In the genomic region with DNA sequence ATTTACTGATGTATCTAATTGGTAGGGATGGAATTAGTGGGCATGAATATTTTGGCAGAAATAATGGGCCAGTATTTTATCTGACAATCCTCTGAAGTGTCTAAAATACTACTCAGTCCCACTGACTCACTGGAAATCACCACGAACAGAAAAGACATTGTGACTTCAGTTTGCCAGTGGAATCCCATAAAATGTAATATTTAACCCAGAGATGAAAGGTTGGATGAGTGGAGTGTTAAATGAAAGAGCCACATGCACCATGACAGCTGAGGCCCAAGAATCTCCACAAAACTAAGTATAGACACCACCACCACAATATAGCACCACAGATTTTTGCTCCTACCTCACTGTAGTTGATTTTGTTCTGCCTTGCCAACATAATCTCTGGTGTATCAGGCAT, we compare ENCODE assay signal across 22 cellular contexts.
DNase-seq lines count a peak whose midpoint lies in the region; ATAC-seq and TF ChIP-seq lines count a peak whose summit lies in the region.
"Had no signal": no experiment of that assay in that cellular context is flagged by ENCODE, and none has a peak within 500 bp of the region (broad histone marks: within the 10 kb centered on the region; RNA-seq: fewer than 3 reads in every experiment).

No MANE protein-coding gene starts in this region.

- no peak overlapping the region for H3K4ac ChIP-seq in mesenchymal stem cell (ENCODE audit: low read depth in 1 of 2, low read length in 2 of 2)

- no peaks in the 10 kb centered on the region for H3K79me2 ChIP-seq in SK-N-SH (ENCODE audit: insufficient read depth)

- H3K4me2 ChIP-seq in SK-N-SH (no peak overlapping the region), mesenchymal stem cell (ENCODE audit: low read length, poor library complexity, severe bottlenecking) (peak overlapping the region; percentile 19)
- H3K4me2 ChIP-seq: KMS-11, PC-9 had no signal

- no peak for TF ChIP-seq RAD21 in SK-N-SH (IDR thresholded peaks at IDR 0.05; ENCODE audit: low read length)

- WGBS in SK-N-SH (ENCODE audit: low lambda C conversion rate), result 15% methylated on average over 1 of the region's 1 CpG
- no CpG with 5 or more reads among the region's 1 CpG for WGBS in mesenchymal stem cell

- no peak for DNase-seq in SK-N-SH
- DNase-seq in foreskin melanocyte, result peak; percentile 28
- DNase-seq in mesenchymal stem cell, result no peak
- DNase-seq in GM19238 (ENCODE audit: insufficient read length, low spot score), result no peak
- DNase-seq in brain microvascular endothelial cell, result no peak
- DNase-seq: BE2C; Calu3; CD4-positive, CD25-positive, alpha-beta regulatory T cell; DMS53; GOT3; NCI-H1048; NCI-H146; NCI-H2029 treated with DMSO at 0.1 percent for 48 hours; NCI-H2171; PC-9 had no signal

- H3K36me3 ChIP-seq in SK-N-SH (replicated peaks in 1 of 2; ENCODE audit: control insufficient read depth in 1 of 2, insufficient read depth in 2 of 2, low read length in 1 of 2), result no peaks in the 10 kb centered on the region
- no peaks in the 10 kb centered on the region for H3K36me3 ChIP-seq in mesenchymal stem cell (ENCODE audit: control insufficient read depth in 1 of 2, insufficient read depth in 2 of 2, low read depth in 1 of 2, low read length in 2 of 2)
- H3K36me3 ChIP-seq in brain microvascular endothelial cell (replicated peaks), result no peaks in the 10 kb centered on the region
- H3K36me3 ChIP-seq: BE2C, SJSA1 had no signal

- no peak overlapping the region for H3K4me3 ChIP-seq in SK-N-SH (ENCODE audit: low read depth in 2 of 2, low read length in 1 of 2)
- H3K4me3 ChIP-seq in mesenchymal stem cell (ENCODE audit: insufficient read depth in 1 of 2, low read depth in 1 of 2, low read length in 2 of 2), result no peak overlapping the region
- H3K4me3 ChIP-seq in brain microvascular endothelial cell (ENCODE audit: low read depth, low read length), result no peak overlapping the region
- H3K4me3 ChIP-seq: PC-9, SJSA1 had no signal

- TF ChIP-seq CTCF in SK-N-SH (IDR thresholded peaks at IDR 0.05) (no peak), brain microvascular endothelial cell (IDR thresholded peaks at IDR 0.05; ENCODE audit: low read depth, low read length, missing control alignments) (no peak)

- H3K79me1 ChIP-seq in mesenchymal stem cell (replicated peaks; ENCODE audit: low read length, poor library complexity, severe bottlenecking), result no peaks in the 10 kb centered on the region

- in situ Hi-C loops in brain microvascular endothelial cell (cut with HindIII; ENCODE audit: low pct_ligation_motif_present, low sequenced_read_pairs), result no loop called here

- H3F3A ChIP-seq in SK-N-SH (replicated peaks; ENCODE audit: insufficient read depth), result no peaks in the 10 kb centered on the region

- CTCF ChIA-PET in SK-N-SH (lab: Yijun Ruan, JAX), result no interaction called here

- POLR2A ChIA-PET in SK-N-SH (lab: Yijun Ruan, JAX), result no interaction called here

- no peak overlapping the region for H4K8ac ChIP-seq in mesenchymal stem cell (ENCODE audit: low read length)

- H2BK12ac ChIP-seq in mesenchymal stem cell (ENCODE audit: low read length in 2 of 2), result no peak overlapping the region

- H2BK5ac ChIP-seq in mesenchymal stem cell (ENCODE audit: low read depth, low read length, poor library complexity, severe bottlenecking), result no peak overlapping the region

- H3K9me2 ChIP-seq in SK-N-SH, result no peaks in the 10 kb centered on the region

- H3K27me3 ChIP-seq in SK-N-SH (ENCODE audit: insufficient read depth) (no peaks in the 10 kb centered on the region), mesenchymal stem cell (ENCODE audit: control insufficient read depth in 1 of 2, insufficient read depth in 1 of 2, low read length in 2 of 2) (no peaks in the 10 kb centered on the region), brain microvascular endothelial cell (replicated peaks) (no peaks in the 10 kb centered on the region)
- H3K27me3 ChIP-seq: BE2C, SJSA1 had no signal

- H2AFZ ChIP-seq in SK-N-SH (ENCODE audit: low read depth) (no peak overlapping the region), mesenchymal stem cell (ENCODE audit: low read depth, low read length) (no peak overlapping the region)
- H2AFZ ChIP-seq: PC-9 had no signal

- H2BK120ac ChIP-seq in mesenchymal stem cell (ENCODE audit: low read depth, low read length), result no peak overlapping the region

- H3K9ac ChIP-seq in SK-N-SH (no peak overlapping the region), mesenchymal stem cell (ENCODE audit: low read length) (no peak overlapping the region)
- H3K9ac ChIP-seq: KMS-11 had no signal

- H3K4me1 ChIP-seq in SK-N-SH (ENCODE audit: control insufficient read depth in 1 of 2, insufficient read depth in 2 of 2, low read depth in 1 of 2, low read length in 1 of 2) (no peaks in the 10 kb centered on the region), mesenchymal stem cell (ENCODE audit: control insufficient read depth, insufficient read depth, low read depth, low read length) (peaks cover 2% of the 10 kb centered on the region)
- H3K4me1 ChIP-seq: BE2C, SJSA1 had no signal

- H4K91ac ChIP-seq in mesenchymal stem cell (ENCODE audit: low read length), result no peak overlapping the region

- no peak overlapping the region for H3K23ac ChIP-seq in mesenchymal stem cell (ENCODE audit: low read length in 2 of 2)

- no peak overlapping the region for H2BK15ac ChIP-seq in mesenchymal stem cell (ENCODE audit: low read depth, poor library complexity, severe bottlenecking)

- no peak overlapping the region for H3K18ac ChIP-seq in mesenchymal stem cell (ENCODE audit: low read depth in 1 of 2, low read length in 2 of 2)

- no peak for TF ChIP-seq EP300 in SK-N-SH (IDR thresholded peaks at IDR 0.05; ENCODE audit: borderline replicate concordance in 1 of 2, low read depth in 1 of 2, low read length in 1 of 2)

- no peaks in the 10 kb centered on the region for H4K20me1 ChIP-seq in SK-N-SH (ENCODE audit: insufficient read depth)

- H3K27ac ChIP-seq in SK-N-SH (ENCODE audit: low read depth in 2 of 2, low read length in 1 of 2), result no peak overlapping the region
- no peak overlapping the region for H3K27ac ChIP-seq in mesenchymal stem cell (ENCODE audit: low read length, poor library complexity, severe bottlenecking)
- H3K27ac ChIP-seq in brain microvascular endothelial cell, result no peak overlapping the region
- H3K27ac ChIP-seq: 22Rv1, KMS-11, PC-9, SJSA1 had no signal

- no peak for ATAC-seq in SK-N-SH treated with all-trans-retinoic acid at 6 μM for 48 hours
- no peak for ATAC-seq in HG02885 (IDR thresholded peaks at IDR 0.05; ENCODE audit: poor library complexity, unreplicated experiment)
- ATAC-seq in HG03045 (IDR thresholded peaks at IDR 0.05; ENCODE audit: unreplicated experiment), result no peak
- ATAC-seq: HCT116 had no signal

- H3K14ac ChIP-seq in mesenchymal stem cell (ENCODE audit: low read length in 2 of 2), result no peak overlapping the region

- H2AK5ac ChIP-seq in mesenchymal stem cell (ENCODE audit: low read length, severe bottlenecking), result no peak overlapping the region

- H3K9me3 ChIP-seq in SK-N-SH (no peaks in the 10 kb centered on the region), mesenchymal stem cell (ENCODE audit: control insufficient read depth, low read length) (peaks cover 3% of the 10 kb centered on the region)
- H3K9me3 ChIP-seq: BE2C, SJSA1 had no signal

TF ChIP-seq in SK-N-SH treated with all-trans-retinoic acid at 6 μM for 48 hours, 23 proteins besides CTCF, POLR2A, EP300 and RAD21 (continues in another document):
- TF ChIP-seq OSR1 (CRISPR knock-in tag; IDR thresholded peaks at IDR 0.05), result no peak
- no peak for TF ChIP-seq CSDC2 (CRISPR knock-in tag; IDR thresholded peaks at IDR 0.05)

TF ChIP-seq in SK-N-SH, 30 proteins besides CTCF, POLR2A, EP300 and RAD21 (continues in another document):
- TF ChIP-seq GABPA (IDR thresholded peaks at IDR 0.05; ENCODE audit: low read depth), result no peak
- TF ChIP-seq, protein P1, sequence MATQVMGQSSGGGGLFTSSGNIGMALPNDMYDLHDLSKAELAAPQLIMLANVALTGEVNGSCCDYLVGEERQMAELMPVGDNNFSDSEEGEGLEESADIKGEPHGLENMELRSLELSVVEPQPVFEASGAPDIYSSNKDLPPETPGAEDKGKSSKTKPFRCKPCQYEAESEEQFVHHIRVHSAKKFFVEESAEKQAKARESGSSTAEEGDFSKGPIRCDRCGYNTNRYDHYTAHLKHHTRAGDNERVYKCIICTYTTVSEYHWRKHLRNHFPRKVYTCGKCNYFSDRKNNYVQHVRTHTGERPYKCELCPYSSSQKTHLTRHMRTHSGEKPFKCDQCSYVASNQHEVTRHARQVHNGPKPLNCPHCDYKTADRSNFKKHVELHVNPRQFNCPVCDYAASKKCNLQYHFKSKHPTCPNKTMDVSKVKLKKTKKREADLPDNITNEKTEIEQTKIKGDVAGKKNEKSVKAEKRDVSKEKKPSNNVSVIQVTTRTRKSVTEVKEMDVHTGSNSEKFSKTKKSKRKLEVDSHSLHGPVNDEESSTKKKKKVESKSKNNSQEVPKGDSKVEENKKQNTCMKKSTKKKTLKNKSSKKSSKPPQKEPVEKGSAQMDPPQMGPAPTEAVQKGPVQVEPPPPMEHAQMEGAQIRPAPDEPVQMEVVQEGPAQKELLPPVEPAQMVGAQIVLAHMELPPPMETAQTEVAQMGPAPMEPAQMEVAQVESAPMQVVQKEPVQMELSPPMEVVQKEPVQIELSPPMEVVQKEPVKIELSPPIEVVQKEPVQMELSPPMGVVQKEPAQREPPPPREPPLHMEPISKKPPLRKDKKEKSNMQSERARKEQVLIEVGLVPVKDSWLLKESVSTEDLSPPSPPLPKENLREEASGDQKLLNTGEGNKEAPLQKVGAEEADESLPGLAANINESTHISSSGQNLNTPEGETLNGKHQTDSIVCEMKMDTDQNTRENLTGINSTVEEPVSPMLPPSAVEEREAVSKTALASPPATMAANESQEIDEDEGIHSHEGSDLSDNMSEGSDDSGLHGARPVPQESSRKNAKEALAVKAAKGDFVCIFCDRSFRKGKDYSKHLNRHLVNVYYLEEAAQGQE (IDR thresholded peaks at IDR 0.05; ENCODE audit: low read depth, low read length), result no peak
- no peak for TF ChIP-seq TEAD4 (IDR thresholded peaks at IDR 0.05; ENCODE audit: borderline replicate concordance, insufficient read depth)
- no peak for TF ChIP-seq IRF3 (IDR thresholded peaks at IDR 0.05; ENCODE audit: low read depth, low read length)
- TF ChIP-seq CHD2 (IDR thresholded peaks at IDR 0.05; ENCODE audit: low read length, partially characterized antibody), result no peak
- no peak for TF ChIP-seq RFX5 (IDR thresholded peaks at IDR 0.05; ENCODE audit: low read length)
